In the genomic region with DNA sequence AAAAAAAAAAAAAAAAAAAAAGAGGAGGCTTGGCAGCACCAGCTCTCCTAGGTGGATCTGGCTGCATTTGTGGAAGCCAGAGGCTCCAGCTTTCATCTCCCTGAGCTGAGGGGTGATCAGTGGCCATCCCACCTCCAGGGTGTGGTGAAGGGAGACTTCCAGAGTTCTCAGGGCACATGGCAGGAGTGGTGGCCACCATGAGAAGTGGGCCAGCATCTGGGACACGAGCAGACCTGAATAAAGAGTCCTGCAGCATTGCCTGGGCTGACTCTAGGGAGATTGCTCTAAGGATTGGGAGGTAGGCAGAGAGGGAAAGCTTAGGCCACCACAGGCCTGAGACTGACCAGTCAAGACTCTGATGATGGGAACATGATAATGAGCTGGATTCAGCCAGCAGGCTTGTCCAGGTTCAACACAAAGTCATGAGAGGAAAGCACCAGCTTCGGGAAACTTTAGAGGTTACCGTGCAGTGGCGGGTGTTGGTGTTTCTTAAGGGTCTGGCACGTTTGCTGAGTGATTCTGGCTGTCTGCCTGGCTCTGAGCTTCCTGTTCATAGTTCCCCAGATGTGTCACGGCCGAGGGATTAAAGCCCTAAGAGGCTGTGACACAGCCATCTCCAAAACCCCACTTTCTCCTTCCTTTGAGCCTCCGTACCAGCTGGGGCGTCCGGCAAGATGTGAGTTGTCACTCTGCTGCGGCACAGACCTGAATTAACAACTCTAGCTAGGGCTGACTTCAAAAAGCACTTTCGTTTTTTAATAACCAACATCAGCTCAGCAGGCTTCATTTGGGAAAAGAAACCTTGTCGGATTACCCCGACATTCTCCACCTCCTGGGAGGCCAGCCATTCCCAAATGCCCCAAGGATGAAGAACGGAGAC, we compare ENCODE assay signal across 8 cellular contexts. TPM values are rescaled to one million over a fixed set of nuclear protein-coding genes. Genes with fewer than 3 reads are reported as not detected.
A peak's percentile ranks its signal among the peaks of the same experiment; 100 is the strongest.
DNase-seq lines count a peak whose midpoint lies in the region; ATAC-seq and TF ChIP-seq lines count a peak whose summit lies in the region.

No MANE protein-coding gene starts in this region.

- intact Hi-C loops in activated T-helper 2 cell treated with anti-CD3 and anti-CD28 coated beads, Interferon-gamma antibody, Interleukin-2, Interleukin-4, amounts not matched to agents 10 μg/mL and 5 μg/mL and 100 μg/mL, durations not matched to agents 14 hours and 24 hours and 36 hours (cut with micrococcal nuclease) = loop anchor here (5.0 kb wide), 2 partner anchors 102 to 263 kb away; no protein-coding TSS in a partner anchor
- intact Hi-C loops in left cardiac atrium (cut with DNase I) = no loop called here

- no peaks in the 10 kb centered on the region for H3K36me3 Mint-ChIP-seq in activated T-helper 2 cell treated with anti-CD3 and anti-CD28 coated beads, Interferon-gamma antibody, Interleukin-2, Interleukin-4, amounts not matched to agents 10 μg/mL and 5 μg/mL and 100 μg/mL, durations not matched to agents 14 hours and 24 hours and 36 hours (ENCODE audit: low read depth)

- H3K4me1 Mint-ChIP-seq in activated T-helper 2 cell treated with anti-CD3 and anti-CD28 coated beads, Interferon-gamma antibody, Interleukin-2, Interleukin-4, amounts not matched to agents 10 μg/mL and 5 μg/mL and 100 μg/mL, durations not matched to agents 14 hours and 24 hours and 36 hours (ENCODE audit: low read depth) = peaks cover 25% of the 10 kb centered on the region

- DNase-seq in EH (ENCODE audit: low read depth) (peak; percentile 96), MV-4-11 (lab: John Stamatoyannopoulos, UW) (peak; percentile 92), left cardiac atrium (peak; percentile 85), erythroblast (lab: John Stamatoyannopoulos, UW) (no peak), NCI-H446 treated with DMSO at 0.1 percent for 48 hours (lab: John Stamatoyannopoulos, UW) (no peak)
- no peak for DNase-seq in activated T-helper 2 cell treated with anti-CD3 and anti-CD28 coated beads, Interferon-gamma antibody, Interleukin-2, Interleukin-4, amounts not matched to agents 10 μg/mL and 5 μg/mL and 100 μg/mL, durations not matched to agents 14 hours and 24 hours and 36 hours (ENCODE audit: low spot score)
- DNase-seq in stimulated activated CD4-positive, alpha-beta T cell treated with anti-CD3 and anti-CD28 coated beads, Interleukin-15, amount 100 ng/mL, for 48 hours (ENCODE audit: low read depth in 2 of 2) = peak; percentile 78 to 80

- H3K4me3 Mint-ChIP-seq in activated T-helper 2 cell treated with anti-CD3 and anti-CD28 coated beads, Interferon-gamma antibody, Interleukin-2, Interleukin-4, amounts not matched to agents 10 μg/mL and 5 μg/mL and 100 μg/mL, durations not matched to agents 14 hours and 24 hours and 36 hours (ENCODE audit: low read depth) = peak overlapping the region; percentile 67

- H3K27me3 Mint-ChIP-seq in activated T-helper 2 cell treated with anti-CD3 and anti-CD28 coated beads, Interferon-gamma antibody, Interleukin-2, Interleukin-4, amounts not matched to agents 10 μg/mL and 5 μg/mL and 100 μg/mL, durations not matched to agents 14 hours and 24 hours and 36 hours (ENCODE audit: low read depth) = peaks cover 50% of the 10 kb centered on the region

- H3K9me3 Mint-ChIP-seq in activated T-helper 2 cell treated with anti-CD3 and anti-CD28 coated beads, Interferon-gamma antibody, Interleukin-2, Interleukin-4, amounts not matched to agents 10 μg/mL and 5 μg/mL and 100 μg/mL, durations not matched to agents 14 hours and 24 hours and 36 hours = peaks cover 4% of the 10 kb centered on the region

- TF ChIP-seq POLR2A in erythroblast (IDR thresholded peaks at IDR 0.05; ENCODE audit: low read length) = no peak

- ATAC-seq in GM21825 (IDR thresholded peaks at IDR 0.05; ENCODE audit: unreplicated experiment) (peak; percentile 79), left cardiac atrium (peak; percentile 80 to 81)

- no peak overlapping the region for H3K27ac Mint-ChIP-seq in activated T-helper 2 cell treated with anti-CD3 and anti-CD28 coated beads, Interferon-gamma antibody, Interleukin-2, Interleukin-4, amounts not matched to agents 10 μg/mL and 5 μg/mL and 100 μg/mL, durations not matched to agents 14 hours and 24 hours and 36 hours

RNA-seq across cellular contexts. Expression of a gene that starts 38.3 kb away (rescaled TPM):
- 0.48 and 0.52 TPM in 2 replicates for total RNA-seq in activated T-helper 2 cell treated with anti-CD3 and anti-CD28 coated beads, Interferon-gamma antibody, Interleukin-2, Interleukin-4, amounts not matched to agents 10 μg/mL and 5 μg/mL and 100 μg/mL, durations not matched to agents 14 hours and 24 hours and 36 hours
- total RNA-seq in left cardiac atrium = 100 to 1,000 TPM in 1 of 2 donors, 10 to 100 TPM in 1; 60.8 to 124 TPM

Comparison
In these comparisons a context has a peak if more than half of its experiments do, and no peak if none do; other contexts are left out.
1. DNase-seq: peak in EH (single experiment), MV-4-11 (single experiment), left cardiac atrium (single experiment) and stimulated activated CD4-positive, alpha-beta T cell treated with anti-CD3 and anti-CD28 coated beads, Interleukin-15, amount 100 ng/mL, for 48 hours (2 of 2); none in activated T-helper 2 cell treated with anti-CD3 and anti-CD28 coated beads, Interferon-gamma antibody, Interleukin-2, Interleukin-4, amounts not matched to agents 10 μg/mL and 5 μg/mL and 100 μg/mL, durations not matched to agents 14 hours and 24 hours and 36 hours (single experiment), erythroblast (0 of 2) and NCI-H446 treated with DMSO at 0.1 percent for 48 hours (single experiment).
2. RNA of a gene that starts 38.3 kb away (total RNA-seq): 60.8 to 124 TPM in left cardiac atrium; 0.48 to 0.52 TPM in activated T-helper 2 cell treated with anti-CD3 and anti-CD28 coated beads, Interferon-gamma antibody, Interleukin-2, Interleukin-4, amounts not matched to agents 10 μg/mL and 5 μg/mL and 100 μg/mL, durations not matched to agents 14 hours and 24 hours and 36 hours; every median in the first group is over 10 times any median in the second.